In the genomic region with DNA sequence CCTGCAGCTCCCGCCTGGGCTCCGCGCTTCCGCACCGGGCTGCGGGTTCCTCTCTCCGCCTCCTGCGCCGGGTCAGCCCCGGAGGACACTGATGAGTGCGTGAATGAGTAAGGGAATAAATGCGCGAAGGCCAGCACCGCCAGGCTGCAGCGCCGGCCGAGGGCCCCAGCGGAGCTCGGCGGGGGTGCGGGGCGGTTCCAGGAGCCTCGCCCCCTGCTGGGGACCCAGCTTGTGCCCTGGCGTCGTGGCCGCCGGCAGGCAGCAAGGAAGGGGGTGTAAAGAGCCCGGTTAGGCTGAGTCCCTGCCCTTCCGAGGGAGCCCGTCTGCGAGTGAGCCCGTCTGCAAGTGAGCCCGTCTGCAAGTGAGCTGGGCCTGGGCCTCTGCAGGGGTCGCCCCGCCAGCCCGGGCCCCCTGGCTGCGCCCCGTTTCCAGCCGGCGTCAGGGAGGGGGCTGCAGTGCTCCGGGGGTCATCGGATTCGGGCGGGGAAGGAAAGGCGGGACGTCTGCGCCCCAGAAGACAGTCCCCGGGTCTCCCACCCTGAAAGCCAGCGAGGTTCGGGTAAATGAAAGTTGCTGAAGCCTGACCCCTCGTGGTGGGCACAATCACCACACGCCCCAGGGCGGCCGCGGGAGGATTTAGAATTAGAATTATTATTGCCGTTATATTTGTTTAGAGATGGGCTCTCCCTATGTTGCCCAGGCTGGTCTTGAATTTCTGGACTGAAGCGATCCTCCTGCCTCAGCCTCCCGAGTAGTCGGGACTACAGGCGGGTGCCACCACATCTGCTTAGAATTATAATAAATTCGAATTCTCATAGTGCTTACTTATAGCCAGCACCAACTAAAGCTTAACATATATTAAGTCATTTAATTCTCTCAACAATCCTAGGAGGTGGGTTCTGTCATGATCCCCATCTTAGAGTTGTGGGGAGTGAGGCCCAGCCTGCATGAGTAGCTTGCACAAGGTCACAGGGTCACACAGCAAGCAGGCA, we compare ENCODE assay signal across 8 cellular contexts. TPM values are rescaled to one million over a fixed set of nuclear protein-coding genes. Genes with fewer than 3 reads are reported as not detected.
DNase-seq lines count a peak whose midpoint lies in the region; ATAC-seq and TF ChIP-seq lines count a peak whose summit lies in the region.

No MANE protein-coding gene starts in this region.

- H3K36me3 ChIP-seq in CD4-positive, CD25-positive, alpha-beta regulatory T cell (ENCODE audit: control insufficient read depth, insufficient read depth, low read length), result no peaks in the 10 kb centered on the region
- no peaks in the 10 kb centered on the region for H3K36me3 ChIP-seq in kidney epithelial cell (ENCODE audit: control insufficient read depth, insufficient read depth, low read length)

- H3K27ac ChIP-seq in CD4-positive, CD25-positive, alpha-beta regulatory T cell (ENCODE audit: insufficient read depth, low read length, poor library complexity, severe bottlenecking), result no peak overlapping the region

- H3K9me3 ChIP-seq in CD4-positive, CD25-positive, alpha-beta regulatory T cell (ENCODE audit: control insufficient read depth in 2 of 2, low read length in 2 of 2), result no peaks in the 10 kb centered on the region

- peaks cover 0 to 2% (median 0%) of the 10 kb centered on the region in 7 donors for H3K9me3 Mint-ChIP-seq in CD4-positive, CD25-positive, alpha-beta regulatory T cell
- no peaks in the 10 kb centered on the region for H3K9me3 Mint-ChIP-seq in central memory CD8-positive, alpha-beta T cell

- peak; percentile 84 for TF ChIP-seq CTCF in kidney epithelial cell (IDR thresholded peaks at IDR 0.05; ENCODE audit: insufficient read depth, low read length, poor library complexity, severe bottlenecking)

- DNase-seq in CD4-positive, CD25-positive, alpha-beta regulatory T cell, result peak; percentile 54 to 81 (median 75)
- DNase-seq in MV-4-11 (lab: John Stamatoyannopoulos, UW), result peak; percentile 51
- peak; percentile 72 to 74 for DNase-seq in central memory CD8-positive, alpha-beta T cell (ENCODE audit: low spot score in 2 of 2)
- DNase-seq in kidney epithelial cell (ENCODE audit: low read depth), result no peak
- DNase-seq in stimulated activated CD4-positive, alpha-beta T cell treated with anti-CD3 and anti-CD28 coated beads, Interleukin-15, amount 100 ng/mL, for 48 hours (ENCODE audit: low read depth in 2 of 2), result peak; percentile 54 to 65

- no peaks in the 10 kb centered on the region for H3K27me3 ChIP-seq in CD4-positive, CD25-positive, alpha-beta regulatory T cell (ENCODE audit: control insufficient read depth, insufficient read depth, low read length)
- peaks cover 9% of the 10 kb centered on the region for H3K27me3 ChIP-seq in kidney epithelial cell (ENCODE audit: control insufficient read depth, insufficient read depth, low read length)

- H3K4me3 Mint-ChIP-seq in CD4-positive, CD25-positive, alpha-beta regulatory T cell, result peak overlapping the region; percentile 79 to 96 (median 88)
- H3K4me3 Mint-ChIP-seq in central memory CD8-positive, alpha-beta T cell, result peak overlapping the region; percentile 74

- peak; percentile 84 to 85 for ATAC-seq in CD4-positive, CD25-positive, alpha-beta regulatory T cell (ENCODE audit: low read depth in 2 of 2)
- ATAC-seq in GM21529 (IDR thresholded peaks at IDR 0.05; ENCODE audit: unreplicated experiment), result peak; percentile 77
- ATAC-seq in activated CD4-positive, CD25-positive, alpha-beta regulatory T cell treated with anti-CD3 and anti-CD28 coated beads, Interleukin-2, amount 50 U/mL, for 24 hours, result peak; percentile 79
- ATAC-seq in central memory CD8-positive, alpha-beta T cell (replicated peaks; ENCODE audit: extremely low read depth, poor library complexity, severe bottlenecking), result peak; percentile 84
- no peak for ATAC-seq in HG03469 (IDR thresholded peaks at IDR 0.05; ENCODE audit: unreplicated experiment)

- no peak overlapping the region for H3K4me3 ChIP-seq in CD4-positive, CD25-positive, alpha-beta regulatory T cell (ENCODE audit: low read depth, low read length)
- peak overlapping the region; percentile 39 for H3K4me3 ChIP-seq in kidney epithelial cell (ENCODE audit: low read depth, low read length)

- peaks cover 0 to 6% (median 0%) of the 10 kb centered on the region in 4 donors for H3K4me1 Mint-ChIP-seq in CD4-positive, CD25-positive, alpha-beta regulatory T cell
- no peaks in the 10 kb centered on the region for H3K4me1 Mint-ChIP-seq in central memory CD8-positive, alpha-beta T cell

- H3K36me3 Mint-ChIP-seq in CD4-positive, CD25-positive, alpha-beta regulatory T cell, result no peaks in the 10 kb centered on the region
- peaks cover 3% of the 10 kb centered on the region for H3K36me3 Mint-ChIP-seq in central memory CD8-positive, alpha-beta T cell (ENCODE audit: insufficient read depth)

- no peak overlapping the region for H3K27ac Mint-ChIP-seq in CD4-positive, CD25-positive, alpha-beta regulatory T cell
- H3K27ac Mint-ChIP-seq in central memory CD8-positive, alpha-beta T cell (ENCODE audit: low read depth), result no peak overlapping the region

- H3K27me3 Mint-ChIP-seq in CD4-positive, CD25-positive, alpha-beta regulatory T cell, result peaks cover 29% of the 10 kb centered on the region
- peaks cover 17% of the 10 kb centered on the region for H3K27me3 Mint-ChIP-seq in central memory CD8-positive, alpha-beta T cell

- H3K4me1 ChIP-seq in CD4-positive, CD25-positive, alpha-beta regulatory T cell (ENCODE audit: control insufficient read depth, insufficient read depth, low read length, poor library complexity, severe bottlenecking), result peaks cover 7% of the 10 kb centered on the region

RNA-seq across cellular contexts. Expression of gene CRYGN, which starts 8.6 kb away (rescaled TPM):
- total RNA-seq in CD4-positive, CD25-positive, alpha-beta regulatory T cell, result 0.39 TPM
- polyA plus RNA-seq in CD4-positive, CD25-positive, alpha-beta regulatory T cell, result under 1 TPM in 3 of 4 donors, not detected in 1; 0.30 to 0.39 (median 0.38) TPM
- total RNA-seq in kidney epithelial cell, result 0.84 and 2.1 TPM in 2 replicates

RNA-seq across cellular contexts. Expression of gene WDR86, which starts 38.7 kb away (rescaled TPM):
- total RNA-seq in CD4-positive, CD25-positive, alpha-beta regulatory T cell, result 4.8 TPM
- polyA plus RNA-seq in CD4-positive, CD25-positive, alpha-beta regulatory T cell, result under 1 TPM in 3 of 4 donors, not detected in 1; 0.15 to 0.71 (median 0.31) TPM
- 19.6 and 22.7 TPM in 2 replicates for total RNA-seq in kidney epithelial cell
